In the genomic region with DNA sequence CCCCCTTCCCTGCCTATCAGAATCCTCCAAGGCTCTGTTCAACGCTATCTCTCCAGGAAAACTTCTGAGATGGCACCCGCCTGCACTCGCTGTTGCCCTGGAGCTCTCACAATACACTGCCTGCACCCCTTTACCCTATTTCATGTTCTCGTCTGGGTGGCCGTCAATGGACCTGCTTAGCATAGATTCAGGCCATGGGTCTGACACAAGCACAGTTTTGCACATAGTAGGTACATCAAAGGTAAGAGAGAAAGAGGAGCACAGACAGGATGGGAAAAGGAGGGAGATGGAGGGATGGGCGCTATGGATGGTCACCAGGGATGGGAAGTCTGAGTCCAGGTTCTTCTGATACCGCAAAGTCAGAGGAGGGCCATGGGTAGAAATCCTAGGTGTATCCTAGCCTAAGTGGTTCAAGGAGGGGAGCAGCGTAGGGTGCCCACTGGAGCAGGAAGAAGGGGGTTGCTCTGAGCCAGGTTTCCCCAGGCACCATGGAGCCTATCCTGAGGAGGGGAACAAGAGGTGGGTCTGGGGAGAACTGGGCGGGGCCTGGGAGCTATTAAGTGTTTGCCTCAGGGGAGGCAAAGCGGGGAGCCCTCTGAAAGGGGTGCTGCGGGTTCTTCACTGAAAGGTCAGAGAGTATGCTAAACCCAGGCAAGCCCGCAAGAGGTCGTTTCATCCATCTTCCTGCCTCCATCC, we compare ENCODE assay signal across 15 cellular contexts.
A peak's percentile ranks its signal among the peaks of the same experiment; 100 is the strongest.
DNase-seq lines count a peak whose midpoint lies in the region; ATAC-seq, FAIRE-seq and TF ChIP-seq lines count a peak whose summit lies in the region.
"Had no signal": no experiment of that assay in that cellular context is flagged by ENCODE, and none has a peak within 500 bp of the region (broad histone marks: within the 10 kb centered on the region; RNA-seq: fewer than 3 reads in every experiment).

No MANE protein-coding gene starts in this region.

- no peak for DNase-seq in PC-9
- DNase-seq in H1 (ENCODE audit: low read depth in 1 of 2, low spot score in 2 of 2) = no peak
- DNase-seq in neural progenitor cell (ENCODE audit: low spot score) = no peak
- DNase-seq in upper lobe of right lung = peak; percentile 34
- no peak for DNase-seq in activated T-cell treated with anti-CD3 and anti-CD28 coated beads, Interleukin-2, amount 50 U/mL, for 72 hours
- DNase-seq in effector memory CD8-positive, alpha-beta T cell = no peak
- no peak for DNase-seq in NCI-H1694 (lab: John Stamatoyannopoulos, UW)
- DNase-seq: C1 segment of cervical spinal cord, Karpas-422, NCI-H1417 treated with DMSO at 0.1 percent for 48 hours, NCI-H1930, SHP77 treated with DMSO at 0.1 percent for 48 hours had no signal

- H2BK15ac ChIP-seq in H1 (ENCODE audit: low read length) = 0 out of 2 replicates have a peak overlapping the region, but pooled peaks have one; percentile 48

- no peak for TF ChIP-seq EP300 in H1 (IDR thresholded peaks at IDR 0.05; ENCODE audit: borderline replicate concordance in 1 of 2, low read depth in 2 of 2, low read length in 2 of 2)

- H2BK120ac ChIP-seq in H1 (replicated peaks; ENCODE audit: low read depth, low read length) = no peak overlapping the region

- no peaks in the 10 kb centered on the region for H3K27me3 ChIP-seq in PC-9 (ENCODE audit: insufficient read depth, low read depth)
- H3K27me3 ChIP-seq in H1 (replicated peaks in 1 of 4; ENCODE audit: control insufficient read depth in 3 of 4, extremely low read depth in 1 of 4, insufficient read depth in 3 of 4, low read length in 3 of 4) = no peaks in the 10 kb centered on the region
- no peaks in the 10 kb centered on the region for H3K27me3 ChIP-seq in neural progenitor cell
- H3K27me3 ChIP-seq in upper lobe of right lung = no peaks in the 10 kb centered on the region

- H3K9ac ChIP-seq in H1 (replicated peaks in 1 of 4; ENCODE audit: extremely low read depth in 1 of 4, low read depth in 3 of 4, low read length in 3 of 4) = no peak overlapping the region
- no peak overlapping the region for H3K9ac ChIP-seq in neural progenitor cell
- H3K9ac ChIP-seq: SK-N-SH had no signal

- no peaks in the 10 kb centered on the region for H3K9me3 Mint-ChIP-seq in neural progenitor cell
- no peaks in the 10 kb centered on the region for H3K9me3 Mint-ChIP-seq in activated T-cell treated with anti-CD3 and anti-CD28 coated beads, Interleukin-2, amount 50 U/mL, for 72 hours
- H3K9me3 Mint-ChIP-seq in effector memory CD8-positive, alpha-beta T cell = no peaks in the 10 kb centered on the region

- H3K9me3 ChIP-seq in PC-9 (ENCODE audit: insufficient read depth, low read depth) = no peaks in the 10 kb centered on the region
- H3K9me3 ChIP-seq in H1 (ENCODE audit: insufficient read depth in 2 of 2, low read depth in 1 of 2, low read length in 1 of 2) = no peaks in the 10 kb centered on the region
- H3K9me3 ChIP-seq in neural progenitor cell (ENCODE audit: low read depth) = no peaks in the 10 kb centered on the region
- H3K9me3 ChIP-seq in upper lobe of right lung = no peaks in the 10 kb centered on the region
- H3K9me3 ChIP-seq: SK-N-SH had no signal

- no peak overlapping the region for H3K56ac ChIP-seq in H1 (replicated peaks; ENCODE audit: insufficient read length, low read depth, low read length)

- H3K18ac ChIP-seq in H1 (ENCODE audit: extremely low read depth, low read length) = no peak overlapping the region

- H3K4me2 ChIP-seq in PC-9 = no peak overlapping the region
- no peak overlapping the region for H3K4me2 ChIP-seq in H1 (ENCODE audit: insufficient read depth in 1 of 2, low read depth in 2 of 2, low read length in 2 of 2)
- H3K4me2 ChIP-seq in neural progenitor cell = no peak overlapping the region
- H3K4me2 ChIP-seq: SK-N-SH had no signal

- H3K23me2 ChIP-seq in H1 (ENCODE audit: low read depth, low read length) = no peaks in the 10 kb centered on the region

- H3K4me3 Mint-ChIP-seq in neural progenitor cell = no peak overlapping the region
- H3K4me3 Mint-ChIP-seq in activated T-cell treated with anti-CD3 and anti-CD28 coated beads, Interleukin-2, amount 50 U/mL, for 72 hours = no peak overlapping the region
- no peak overlapping the region for H3K4me3 Mint-ChIP-seq in effector memory CD8-positive, alpha-beta T cell

- H2BK5ac ChIP-seq in H1 (ENCODE audit: low read depth, low read length) = no peak overlapping the region

- H4K20me1 ChIP-seq in PC-9 (ENCODE audit: insufficient read depth) = no peaks in the 10 kb centered on the region
- H4K20me1 ChIP-seq in H1 (replicated peaks in 1 of 2; ENCODE audit: control insufficient read depth in 1 of 2, insufficient read depth in 2 of 2, low read length in 2 of 2) = no peaks in the 10 kb centered on the region
- no peaks in the 10 kb centered on the region for H4K20me1 ChIP-seq in neural progenitor cell (ENCODE audit: low read depth)

- H3K23ac ChIP-seq in H1 (ENCODE audit: insufficient read length) = no peak overlapping the region

- peaks cover 9% of the 10 kb centered on the region for H3K27me3 Mint-ChIP-seq in neural progenitor cell (ENCODE audit: insufficient read depth, low read depth)
- no peaks in the 10 kb centered on the region for H3K27me3 Mint-ChIP-seq in activated T-cell treated with anti-CD3 and anti-CD28 coated beads, Interleukin-2, amount 50 U/mL, for 72 hours (ENCODE audit: low read depth)
- peaks cover 16 to 41% of the 10 kb centered on the region in 2 donors for H3K27me3 Mint-ChIP-seq in effector memory CD8-positive, alpha-beta T cell

- peak overlapping the region; percentile 23 for H3K27ac Mint-ChIP-seq in neural progenitor cell
- no peak overlapping the region for H3K27ac Mint-ChIP-seq in activated T-cell treated with anti-CD3 and anti-CD28 coated beads, Interleukin-2, amount 50 U/mL, for 72 hours
- H3K27ac Mint-ChIP-seq in effector memory CD8-positive, alpha-beta T cell = no peak overlapping the region

- H3K79me2 ChIP-seq in PC-9 (ENCODE audit: low read depth) (peaks cover 29% of the 10 kb centered on the region), H1 (ENCODE audit: control insufficient read depth in 1 of 2, insufficient read depth in 2 of 2, low read length in 2 of 2) (no peaks in the 10 kb centered on the region), neural progenitor cell (ENCODE audit: low read depth) (no peaks in the 10 kb centered on the region)

- no peak overlapping the region; the same call in 1 of the 2 replicates for H2BK12ac ChIP-seq in H1 (ENCODE audit: low read depth, low read length)

- TF ChIP-seq CTCF in PC-9 (conservative IDR thresholded peaks at IDR 0.05) = no peak
- TF ChIP-seq CTCF in H1 (IDR thresholded peaks at IDR 0.05; ENCODE audit: control extremely low read depth in 1 of 3, insufficient read depth in 1 of 3, low read depth in 1 of 3, low read length in 3 of 3) = no peak
- no peak for TF ChIP-seq CTCF in neural progenitor cell (IDR thresholded peaks at IDR 0.05)
- TF ChIP-seq CTCF in upper lobe of right lung (IDR thresholded peaks at IDR 0.05) = no peak

- intact Hi-C loops in PC-9 (cut with micrococcal nuclease; ENCODE audit: unreplicated experiment) (no loop called here), upper lobe of right lung (cut with DNase I) (no loop called here)

- H3K4me3 ChIP-seq in PC-9 = no peak overlapping the region
- no peak overlapping the region for H3K4me3 ChIP-seq in H1 (ENCODE audit: extremely low read depth in 1 of 4, insufficient read depth in 2 of 4, low read depth in 3 of 4, low read length in 4 of 4)
- H3K4me3 ChIP-seq in neural progenitor cell = no peak overlapping the region
- no peak overlapping the region for H3K4me3 ChIP-seq in upper lobe of right lung

- H3K4me1 ChIP-seq in PC-9 (replicated peaks; ENCODE audit: insufficient read depth) = peaks cover 95% of the 10 kb centered on the region
- H3K4me1 ChIP-seq in H1 (replicated peaks in 1 of 4; ENCODE audit: control insufficient read depth in 3 of 4, insufficient read depth in 4 of 4, low read length in 3 of 4) = peaks cover 4 to 20% (median 11%) of the 10 kb centered on the region in 4 experiments
- H3K4me1 ChIP-seq in neural progenitor cell = peaks cover 33% of the 10 kb centered on the region
- peaks cover 4% of the 10 kb centered on the region for H3K4me1 ChIP-seq in upper lobe of right lung

- BruUV-seq in PC-9 (replicated peaks; lab: Mats Ljungman, UMichigan) = no TSS peak

- TF ChIP-seq RAD21 in H1 (IDR thresholded peaks at IDR 0.05 in 1 of 2, conservative IDR thresholded peaks at IDR 0.05 in 1 of 2; ENCODE audit: low read depth in 2 of 2, low read length in 2 of 2) = no peak

- no peak overlapping the region for H3K14ac ChIP-seq in H1 (ENCODE audit: insufficient read length)

- no peak overlapping the region for H2BK20ac ChIP-seq in H1 (ENCODE audit: low read length)

- no peaks in the 10 kb centered on the region for H3K36me3 Mint-ChIP-seq in neural progenitor cell
- H3K36me3 Mint-ChIP-seq in activated T-cell treated with anti-CD3 and anti-CD28 coated beads, Interleukin-2, amount 50 U/mL, for 72 hours (ENCODE audit: insufficient read depth in 2 of 2) = no peaks in the 10 kb centered on the region
- peaks cover 4% of the 10 kb centered on the region for H3K36me3 Mint-ChIP-seq in effector memory CD8-positive, alpha-beta T cell (ENCODE audit: insufficient read depth)

- ATAC-seq in upper lobe of right lung = no peak
- no peak for ATAC-seq in activated T-cell treated with anti-CD3 and anti-CD28 coated beads, Interleukin-2, amount 50 U/mL, for 72 hours (replicated peaks in 1 of 2)
- no peak for ATAC-seq in effector memory CD8-positive, alpha-beta T cell (replicated peaks)

- CTCF ChIA-PET in PC-9 (lab: Charles Lee) = interaction anchor here (0.6 kb wide), 2 partner anchors 38 to 69 kb away, joined by 5 to 13 read pairs; no protein-coding TSS in a partner anchor
- CTCF ChIA-PET in H1 (lab: Charles Lee; ENCODE audit: partially characterized antibody) = interaction anchor here (0.6 to 3.1 kb wide), 11 partner anchors 11 to 279 kb away, joined by 3 to 19 read pairs (median 3); no protein-coding TSS in a partner anchor

- peaks cover 39% of the 10 kb centered on the region for H3K4me1 Mint-ChIP-seq in neural progenitor cell
- H3K4me1 Mint-ChIP-seq in activated T-cell treated with anti-CD3 and anti-CD28 coated beads, Interleukin-2, amount 50 U/mL, for 72 hours (ENCODE audit: low read depth) = peaks cover 5% of the 10 kb centered on the region
- H3K4me1 Mint-ChIP-seq in effector memory CD8-positive, alpha-beta T cell (ENCODE audit: low read depth in 2 of 2) = peaks cover 0 to 2% of the 10 kb centered on the region in 2 donors

- H3F3A ChIP-seq in PC-9 (ENCODE audit: insufficient read depth, low read depth) = peaks cover 76% of the 10 kb centered on the region
- H3F3A ChIP-seq in neural progenitor cell (ENCODE audit: low read depth) = no peaks in the 10 kb centered on the region

- H4K8ac ChIP-seq in H1 (ENCODE audit: extremely low read depth, insufficient read depth, low read length) = peak overlapping the region; percentile 5; the same call in 1 of the 2 replicates

- TF ChIP-seq POLR2A in H1 (IDR thresholded peaks at IDR 0.05; ENCODE audit: control extremely low read depth in 1 of 2, low read depth in 2 of 2, low read length in 2 of 2) = no peak

- H4K91ac ChIP-seq in H1 (replicated peaks; ENCODE audit: insufficient read length, low read length) = no peak overlapping the region

- H4K5ac ChIP-seq in H1 (ENCODE audit: insufficient read length, low read depth, low read length) = no peak overlapping the region

- H2AFZ ChIP-seq in PC-9 (no peak overlapping the region), H1 (ENCODE audit: low read length) (no peak overlapping the region), neural progenitor cell (replicated peaks) (no peak overlapping the region)

- no peaks in the 10 kb centered on the region for H3K79me1 ChIP-seq in H1 (ENCODE audit: low read depth, low read length)

- POLR2A ChIA-PET in PC-9 (lab: Charles Lee; ENCODE audit: unreplicated experiment) (no interaction called here), H1 (lab: Charles Lee; ENCODE audit: partially characterized antibody) (interaction anchor here (0.6 to 1.8 kb wide), 4 partner anchors 11 to 864 kb away, joined by 3 to 5 read pairs (median 4); no protein-coding TSS in a partner anchor)

- no peak overlapping the region for H2AK5ac ChIP-seq in H1 (ENCODE audit: low read depth, low read length)

- no peaks in the 10 kb centered on the region for H3K9me2 ChIP-seq in PC-9 (ENCODE audit: insufficient read depth)
- H3K9me2 ChIP-seq: SK-N-SH had no signal

- H3K27ac ChIP-seq in PC-9 = peak overlapping the region; percentile 98
- H3K27ac ChIP-seq in H1 (ENCODE audit: low read depth, low read length) = no peak overlapping the region
- H3K27ac ChIP-seq in neural progenitor cell = no peak overlapping the region
- H3K27ac ChIP-seq in upper lobe of right lung = no peak overlapping the region

- no peak for FAIRE-seq in H1 (lab: Jason Lieb, UNC)
- FAIRE-seq: D721Med, GM12892 had no signal

- no peaks in the 10 kb centered on the region for H3K36me3 ChIP-seq in PC-9 (ENCODE audit: low read depth)
- H3K36me3 ChIP-seq in H1 (ENCODE audit: control insufficient read depth in 2 of 4, insufficient read depth in 4 of 4, low read length in 3 of 4) = no peaks in the 10 kb centered on the region
- no peaks in the 10 kb centered on the region for H3K36me3 ChIP-seq in neural progenitor cell
- H3K36me3 ChIP-seq in upper lobe of right lung = no peaks in the 10 kb centered on the region

- 91% methylated on average over 13 of the region's 13 CpGs; no CpG with 5 or more reads in 1 of the 2 experiments for WGBS in H1 (ENCODE audit: extremely low coverage in 1 of 2, insufficient coverage in 1 of 2, insufficient read length in 1 of 2, insufficient replicate concordance in 2 of 2, low coverage in 1 of 2, low lambda C conversion rate in 2 of 2, missing lambda C conversion rate in 1 of 2), 2 experiments

- H3K4ac ChIP-seq in H1 (replicated peaks; ENCODE audit: insufficient read length, low read depth, low read length) = no peak overlapping the region
